20 cellular contexts compared by ENCODE assay signal in the genomic region with DNA sequence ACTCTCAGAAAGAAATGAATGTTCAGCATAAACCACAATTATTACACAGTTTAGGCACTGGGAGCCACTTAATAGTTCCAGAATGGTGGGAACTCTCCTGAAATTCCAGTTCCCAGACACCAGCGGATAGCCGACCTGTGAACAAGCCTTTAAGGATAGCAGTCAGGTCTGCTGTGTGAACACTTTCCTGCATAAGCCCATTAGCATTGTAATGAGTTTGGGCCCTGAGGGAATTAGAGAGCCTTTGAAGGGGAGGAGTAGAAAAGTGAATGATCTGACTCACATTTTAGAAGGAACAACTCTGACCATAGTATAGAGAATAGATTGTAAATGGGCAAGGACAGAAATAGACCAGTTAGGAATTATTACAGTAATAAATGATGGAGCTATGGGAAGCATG.
DNase-seq lines count a peak whose midpoint lies in the region; ATAC-seq, FAIRE-seq and TF ChIP-seq lines count a peak whose summit lies in the region.
"Had no signal": no experiment of that assay in that cellular context is flagged by ENCODE, and none has a peak within 500 bp of the region (broad histone marks: within the 10 kb centered on the region; RNA-seq: fewer than 3 reads in every experiment).

No MANE protein-coding gene starts in this region.

- H3K9ac ChIP-seq in HUES48 (ENCODE audit: low read depth, low read length) = no peak overlapping the region
- no peak overlapping the region for H3K9ac ChIP-seq in astrocyte (ENCODE audit: low read length)
- H3K9ac ChIP-seq in mesendoderm (ENCODE audit: low read length) = no peak overlapping the region

- H3K27me3 Mint-ChIP-seq in astrocyte (ENCODE audit: low read depth, unreplicated experiment) = no peaks in the 10 kb centered on the region
- H3K27me3 Mint-ChIP-seq in activated CD8-positive, alpha-beta T cell treated with anti-CD3 and anti-CD28 coated beads, Interleukin-2, amount 10 ng/mL, durations not matched to agents 7 days and 5 days (ENCODE audit: low read depth) = peaks cover 8% of the 10 kb centered on the region

- no peak overlapping the region for H2BK15ac ChIP-seq in mesendoderm (replicated peaks; ENCODE audit: low read depth)

- no peak overlapping the region for H3K23ac ChIP-seq in mesendoderm (ENCODE audit: low read length)

- peaks cover 79% of the 10 kb centered on the region for H3K36me3 ChIP-seq in HUES48 (ENCODE audit: control insufficient read depth, insufficient read depth, low read length)
- no peaks in the 10 kb centered on the region for H3K36me3 ChIP-seq in astrocyte (ENCODE audit: insufficient read depth, low read length)
- no peaks in the 10 kb centered on the region for H3K36me3 ChIP-seq in mesendoderm (ENCODE audit: control insufficient read depth, insufficient read depth, low read length)
- H3K36me3 ChIP-seq: left lung, thyroid gland had no signal

- no peaks in the 10 kb centered on the region for H3K36me3 Mint-ChIP-seq in astrocyte (ENCODE audit: low read depth, unreplicated experiment)
- no peaks in the 10 kb centered on the region for H3K36me3 Mint-ChIP-seq in activated CD8-positive, alpha-beta T cell treated with anti-CD3 and anti-CD28 coated beads, Interleukin-2, amount 10 ng/mL, durations not matched to agents 7 days and 5 days (ENCODE audit: low read depth)
- H3K36me3 Mint-ChIP-seq: CD8-positive, alpha-beta T cell had no signal

- no peak overlapping the region for H2BK120ac ChIP-seq in mesendoderm (ENCODE audit: low read depth, low read length)

- POLR2A ChIA-PET in activated CD8-positive, alpha-beta T cell treated with anti-CD3 and anti-CD28 coated beads, Interleukin-2, amount 10 ng/mL, durations not matched to agents 7 days and 5 days (lab: Charles Lee) = no interaction called here

- H3K4me3 ChIP-seq in HUES48 (ENCODE audit: low read depth, low read length) = no peak overlapping the region
- no peak overlapping the region for H3K4me3 ChIP-seq in astrocyte (ENCODE audit: insufficient read depth, low read depth, low read length)
- H3K4me3 ChIP-seq in mesendoderm (ENCODE audit: low read length) = no peak overlapping the region
- H3K4me3 ChIP-seq: left lung, thyroid gland had no signal

- H4K20me1 ChIP-seq in astrocyte (ENCODE audit: insufficient read depth, low read length) = no peaks in the 10 kb centered on the region

- H2AFZ ChIP-seq in astrocyte (ENCODE audit: low read depth, low read length) = no peak overlapping the region

- no peak for ATAC-seq in activated CD8-positive, alpha-beta T cell treated with anti-CD3 and anti-CD28 coated beads, Interleukin-2, amount 10 ng/mL, durations not matched to agents 7 days and 5 days
- ATAC-seq: CD8-positive, alpha-beta T cell; esophagus mucosa; left lung had no signal

- H3K4me1 ChIP-seq in HUES48 (ENCODE audit: control insufficient read depth, insufficient read depth, low read length) (peaks cover 13% of the 10 kb centered on the region), astrocyte (ENCODE audit: insufficient read depth, low read length) (peaks cover 3% of the 10 kb centered on the region), mesendoderm (ENCODE audit: control insufficient read depth, low read depth, low read length) (no peaks in the 10 kb centered on the region)
- H3K4me1 ChIP-seq: left lung, thyroid gland had no signal

- H3K18ac ChIP-seq in mesendoderm (ENCODE audit: low read length) = no peak overlapping the region

- intact Hi-C loops in cardiac septum (cut with DNase I) = no loop called here

- H3K79me1 ChIP-seq in mesendoderm (ENCODE audit: low read length) = no peaks in the 10 kb centered on the region

- H3K56ac ChIP-seq in mesendoderm (ENCODE audit: low read length) = no peak overlapping the region

- no peak for TF ChIP-seq CTCF in astrocyte (IDR thresholded peaks at IDR 0.05; ENCODE audit: insufficient read depth, low read depth, low read length)

- H3K9me3 ChIP-seq in HUES48 (ENCODE audit: control insufficient read depth, insufficient read depth, low read length) (no peaks in the 10 kb centered on the region), astrocyte (ENCODE audit: insufficient read depth, low read depth, low read length) (no peaks in the 10 kb centered on the region)
- H3K9me3 ChIP-seq: left lung, thyroid gland had no signal

- no peak overlapping the region for H3K4me3 Mint-ChIP-seq in astrocyte (ENCODE audit: unreplicated experiment)
- H3K4me3 Mint-ChIP-seq in activated CD8-positive, alpha-beta T cell treated with anti-CD3 and anti-CD28 coated beads, Interleukin-2, amount 10 ng/mL, durations not matched to agents 7 days and 5 days = no peak overlapping the region
- H3K4me3 Mint-ChIP-seq: CD8-positive, alpha-beta T cell had no signal

- WGBS in mesendoderm (ENCODE audit: extremely low coverage, insufficient coverage, low lambda C conversion rate) = no CpG with 5 or more reads among the region's 2 CpGs

- DNase-seq in Daoy (ENCODE audit: low read depth) (peak; percentile 62), astrocyte (ENCODE audit: low read depth) (no peak), mesendoderm (peak; percentile 75), cardiac septum (ENCODE audit: low spot score) (no peak)
- no peak for DNase-seq in activated CD4-positive, alpha-beta T cell treated with anti-CD3 and anti-CD28 coated beads for 48 hours
- DNase-seq in activated CD8-positive, alpha-beta T cell treated with anti-CD3 and anti-CD28 coated beads, Interleukin-2, amount 10 ng/mL, durations not matched to agents 7 days and 5 days = no peak
- DNase-seq: activated CD4-positive, alpha-beta T cell treated with anti-CD3 and anti-CD28 coated beads for 1 hour; activated naive CD4-positive, alpha-beta T cell treated with anti-CD3 and anti-CD28 coated beads, Interleukin-2, amount 50 U/mL, for 16 hours; activated T-cell treated with anti-CD3 and anti-CD28 coated beads, Interleukin-2, amount 50 U/mL, for 48 hours; aorta; CD8-positive, alpha-beta T cell; DMS79 treated with DMSO at 0.1 percent for 48 hours; left lung; NCI-H1694; NK-92 treated with Interleukin-12 subunit alpha and Interleukin-12 subunit beta, amount 100 ng/mL, for 24 hours; stimulated activated naive CD4-positive, alpha-beta T cell treated with Interleukin-2 at 50 U/mL for 16 hours; T-helper 9 cell; thyroid gland had no signal

- CTCF ChIA-PET in activated CD8-positive, alpha-beta T cell treated with anti-CD3 and anti-CD28 coated beads, Interleukin-2, amount 10 ng/mL, durations not matched to agents 7 days and 5 days (lab: Charles Lee) = no interaction called here

- H3K27ac Mint-ChIP-seq in astrocyte (ENCODE audit: unreplicated experiment) = no peak overlapping the region
- no peak overlapping the region for H3K27ac Mint-ChIP-seq in activated CD8-positive, alpha-beta T cell treated with anti-CD3 and anti-CD28 coated beads, Interleukin-2, amount 10 ng/mL, durations not matched to agents 7 days and 5 days
- H3K27ac Mint-ChIP-seq: CD8-positive, alpha-beta T cell had no signal

- peak overlapping the region; percentile 43 for H3K4me2 ChIP-seq in astrocyte (ENCODE audit: low read length)
- no peak overlapping the region for H3K4me2 ChIP-seq in mesendoderm (ENCODE audit: low read length)

- H3K79me2 ChIP-seq in astrocyte (ENCODE audit: insufficient read depth, low read length) = no peaks in the 10 kb centered on the region
- no peaks in the 10 kb centered on the region for H3K79me2 ChIP-seq in mesendoderm (ENCODE audit: control insufficient read depth, insufficient read depth, low read length)

- H3K4ac ChIP-seq in mesendoderm (ENCODE audit: low read depth, low read length) = no peak overlapping the region

- no peak overlapping the region for H4K8ac ChIP-seq in mesendoderm (ENCODE audit: low read depth, low read length)

- no peaks in the 10 kb centered on the region for H3K9me3 Mint-ChIP-seq in astrocyte (ENCODE audit: unreplicated experiment)
- no peaks in the 10 kb centered on the region for H3K9me3 Mint-ChIP-seq in activated CD8-positive, alpha-beta T cell treated with anti-CD3 and anti-CD28 coated beads, Interleukin-2, amount 10 ng/mL, durations not matched to agents 7 days and 5 days (ENCODE audit: insufficient read depth)

- H3K27me3 ChIP-seq in HUES48 (ENCODE audit: control insufficient read depth, insufficient read depth, low read length) (no peaks in the 10 kb centered on the region), astrocyte (ENCODE audit: insufficient read depth, low read length) (no peaks in the 10 kb centered on the region), mesendoderm (ENCODE audit: insufficient read depth, low read length, poor library complexity) (no peaks in the 10 kb centered on the region)
- H3K27me3 ChIP-seq: left lung, thyroid gland had no signal

- H4K5ac ChIP-seq in mesendoderm (ENCODE audit: low read length) = no peak overlapping the region

- no peaks in the 10 kb centered on the region for H3K4me1 Mint-ChIP-seq in astrocyte (ENCODE audit: low read depth, unreplicated experiment)
- H3K4me1 Mint-ChIP-seq in activated CD8-positive, alpha-beta T cell treated with anti-CD3 and anti-CD28 coated beads, Interleukin-2, amount 10 ng/mL, durations not matched to agents 7 days and 5 days (ENCODE audit: low read depth) = no peaks in the 10 kb centered on the region

- H3K27ac ChIP-seq in HUES48 (ENCODE audit: low read depth, low read length) (peak overlapping the region; percentile 77), astrocyte (ENCODE audit: low read depth, low read length) (no peak overlapping the region), mesendoderm (ENCODE audit: low read depth, low read length) (no peak overlapping the region)
- H3K27ac ChIP-seq: left lung, thyroid gland had no signal

- no peak for FAIRE-seq in astrocyte (lab: Jason Lieb, UNC)

- no peak overlapping the region for H2AK5ac ChIP-seq in mesendoderm (ENCODE audit: low read length)

- H2BK5ac ChIP-seq in mesendoderm (ENCODE audit: low read length) = no peak overlapping the region

Comparison
In these comparisons a context has a peak if more than half of its experiments do, and no peak if none do; other contexts are left out.
1. DNase-seq: peak in Daoy (single experiment) and mesendoderm (single experiment); none in astrocyte (single experiment), cardiac septum (single experiment), activated CD4-positive, alpha-beta T cell treated with anti-CD3 and anti-CD28 coated beads for 48 hours (single experiment) and activated CD8-positive, alpha-beta T cell treated with anti-CD3 and anti-CD28 coated beads, Interleukin-2, amount 10 ng/mL, durations not matched to agents 7 days and 5 days (single experiment).